ENCODE assay signal across 1 cellular context in the genomic region with DNA sequence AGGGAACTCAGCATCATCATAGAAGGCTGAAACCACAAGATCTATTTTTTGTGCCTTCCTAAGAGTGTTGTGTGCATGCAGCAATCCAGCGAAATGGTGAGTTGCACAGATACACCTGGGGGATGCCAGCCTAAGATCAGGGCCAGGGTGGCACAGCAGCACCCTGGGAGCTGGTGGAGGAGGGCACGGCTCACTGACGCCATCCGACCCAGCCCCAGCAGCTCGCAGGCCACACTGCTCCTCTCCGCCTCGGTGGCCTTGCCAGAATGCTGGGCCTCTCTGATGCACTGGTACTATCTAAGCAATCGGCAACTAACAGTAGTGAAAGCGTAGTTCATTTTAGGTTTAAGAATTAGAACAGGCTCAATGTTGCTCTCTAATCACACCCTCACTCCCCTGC.
TF ChIP-seq lines count a peak whose summit lies in the region.

No MANE protein-coding gene starts in this region.

TF ChIP-seq in GM23338, 12 proteins besides CTCF, POLR2A, EP300 and RAD21 (continued from another document):
- TF ChIP-seq, protein P1, sequence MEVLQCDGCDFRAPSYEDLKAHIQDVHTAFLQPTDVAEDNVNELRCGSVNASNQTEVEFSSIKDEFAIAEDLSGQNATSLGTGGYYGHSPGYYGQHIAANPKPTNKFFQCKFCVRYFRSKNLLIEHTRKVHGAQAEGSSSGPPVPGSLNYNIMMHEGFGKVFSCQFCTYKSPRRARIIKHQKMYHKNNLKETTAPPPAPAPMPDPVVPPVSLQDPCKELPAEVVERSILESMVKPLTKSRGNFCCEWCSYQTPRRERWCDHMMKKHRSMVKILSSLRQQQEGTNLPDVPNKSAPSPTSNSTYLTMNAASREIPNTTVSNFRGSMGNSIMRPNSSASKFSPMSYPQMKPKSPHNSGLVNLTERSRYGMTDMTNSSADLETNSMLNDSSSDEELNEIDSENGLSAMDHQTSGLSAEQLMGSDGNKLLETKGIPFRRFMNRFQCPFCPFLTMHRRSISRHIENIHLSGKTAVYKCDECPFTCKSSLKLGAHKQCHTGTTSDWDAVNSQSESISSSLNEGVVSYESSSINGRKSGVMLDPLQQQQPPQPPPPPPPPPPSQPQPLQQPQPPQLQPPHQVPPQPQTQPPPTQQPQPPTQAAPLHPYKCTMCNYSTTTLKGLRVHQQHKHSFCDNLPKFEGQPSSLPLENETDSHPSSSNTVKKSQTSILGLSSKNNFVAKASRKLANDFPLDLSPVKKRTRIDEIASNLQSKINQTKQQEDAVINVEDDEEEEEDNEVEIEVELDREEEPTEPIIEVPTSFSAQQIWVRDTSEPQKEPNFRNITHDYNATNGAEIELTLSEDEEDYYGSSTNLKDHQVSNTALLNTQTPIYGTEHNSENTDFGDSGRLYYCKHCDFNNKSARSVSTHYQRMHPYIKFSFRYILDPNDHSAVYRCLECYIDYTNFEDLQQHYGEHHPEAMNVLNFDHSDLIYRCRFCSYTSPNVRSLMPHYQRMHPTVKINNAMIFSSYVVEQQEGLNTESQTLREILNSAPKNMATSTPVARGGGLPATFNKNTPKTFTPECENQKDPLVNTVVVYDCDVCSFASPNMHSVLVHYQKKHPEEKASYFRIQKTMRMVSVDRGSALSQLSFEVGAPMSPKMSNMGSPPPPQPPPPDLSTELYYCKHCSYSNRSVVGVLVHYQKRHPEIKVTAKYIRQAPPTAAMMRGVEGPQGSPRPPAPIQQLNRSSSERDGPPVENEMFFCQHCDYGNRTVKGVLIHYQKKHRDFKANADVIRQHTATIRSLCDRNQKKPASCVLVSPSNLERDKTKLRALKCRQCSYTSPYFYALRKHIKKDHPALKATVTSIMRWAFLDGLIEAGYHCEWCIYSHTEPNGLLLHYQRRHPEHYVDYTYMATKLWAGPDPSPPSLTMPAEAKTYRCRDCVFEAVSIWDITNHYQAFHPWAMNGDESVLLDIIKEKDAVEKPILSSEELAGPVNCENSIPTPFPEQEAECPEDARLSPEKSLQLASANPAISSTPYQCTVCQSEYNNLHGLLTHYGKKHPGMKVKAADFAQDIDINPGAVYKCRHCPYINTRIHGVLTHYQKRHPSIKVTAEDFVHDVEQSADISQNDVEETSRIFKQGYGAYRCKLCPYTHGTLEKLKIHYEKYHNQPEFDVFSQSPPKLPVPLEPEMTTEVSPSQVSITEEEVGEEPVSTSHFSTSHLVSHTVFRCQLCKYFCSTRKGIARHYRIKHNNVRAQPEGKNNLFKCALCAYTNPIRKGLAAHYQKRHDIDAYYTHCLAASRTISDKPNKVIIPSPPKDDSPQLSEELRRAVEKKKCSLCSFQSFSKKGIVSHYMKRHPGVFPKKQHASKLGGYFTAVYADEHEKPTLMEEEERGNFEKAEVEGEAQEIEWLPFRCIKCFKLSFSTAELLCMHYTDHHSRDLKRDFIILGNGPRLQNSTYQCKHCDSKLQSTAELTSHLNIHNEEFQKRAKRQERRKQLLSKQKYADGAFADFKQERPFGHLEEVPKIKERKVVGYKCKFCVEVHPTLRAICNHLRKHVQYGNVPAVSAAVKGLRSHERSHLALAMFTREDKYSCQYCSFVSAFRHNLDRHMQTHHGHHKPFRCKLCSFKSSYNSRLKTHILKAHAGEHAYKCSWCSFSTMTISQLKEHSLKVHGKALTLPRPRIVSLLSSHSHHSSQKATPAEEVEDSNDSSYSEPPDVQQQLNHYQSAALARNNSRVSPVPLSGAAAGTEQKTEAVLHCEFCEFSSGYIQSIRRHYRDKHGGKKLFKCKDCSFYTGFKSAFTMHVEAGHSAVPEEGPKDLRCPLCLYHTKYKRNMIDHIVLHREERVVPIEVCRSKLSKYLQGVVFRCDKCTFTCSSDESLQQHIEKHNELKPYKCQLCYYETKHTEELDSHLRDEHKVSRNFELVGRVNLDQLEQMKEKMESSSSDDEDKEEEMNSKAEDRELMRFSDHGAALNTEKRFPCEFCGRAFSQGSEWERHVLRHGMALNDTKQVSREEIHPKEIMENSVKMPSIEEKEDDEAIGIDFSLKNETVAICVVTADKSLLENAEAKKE (CRISPR knock-in tag; IDR thresholded peaks at IDR 0.05) = no peak
- TF ChIP-seq, protein P2, sequence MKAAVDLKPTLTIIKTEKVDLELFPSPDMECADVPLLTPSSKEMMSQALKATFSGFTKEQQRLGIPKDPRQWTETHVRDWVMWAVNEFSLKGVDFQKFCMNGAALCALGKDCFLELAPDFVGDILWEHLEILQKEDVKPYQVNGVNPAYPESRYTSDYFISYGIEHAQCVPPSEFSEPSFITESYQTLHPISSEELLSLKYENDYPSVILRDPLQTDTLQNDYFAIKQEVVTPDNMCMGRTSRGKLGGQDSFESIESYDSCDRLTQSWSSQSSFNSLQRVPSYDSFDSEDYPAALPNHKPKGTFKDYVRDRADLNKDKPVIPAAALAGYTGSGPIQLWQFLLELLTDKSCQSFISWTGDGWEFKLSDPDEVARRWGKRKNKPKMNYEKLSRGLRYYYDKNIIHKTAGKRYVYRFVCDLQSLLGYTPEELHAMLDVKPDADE (IDR thresholded peaks at IDR 0.05) = no peak
- TF ChIP-seq POLR2AphosphoS5 (IDR thresholded peaks at IDR 0.05; ENCODE audit: low read depth) (no peak), ZNF114 (CRISPR knock-in tag; IDR thresholded peaks at IDR 0.05) (no peak), ZNF331 (CRISPR knock-in tag; IDR thresholded peaks at IDR 0.05; ENCODE audit: low read depth) (no peak), EZH2phosphoT487 (IDR thresholded peaks at IDR 0.05; ENCODE audit: unreplicated experiment) (no peak)
